Comparison of ENCODE assay signal across 21 cellular contexts in the genomic region with DNA sequence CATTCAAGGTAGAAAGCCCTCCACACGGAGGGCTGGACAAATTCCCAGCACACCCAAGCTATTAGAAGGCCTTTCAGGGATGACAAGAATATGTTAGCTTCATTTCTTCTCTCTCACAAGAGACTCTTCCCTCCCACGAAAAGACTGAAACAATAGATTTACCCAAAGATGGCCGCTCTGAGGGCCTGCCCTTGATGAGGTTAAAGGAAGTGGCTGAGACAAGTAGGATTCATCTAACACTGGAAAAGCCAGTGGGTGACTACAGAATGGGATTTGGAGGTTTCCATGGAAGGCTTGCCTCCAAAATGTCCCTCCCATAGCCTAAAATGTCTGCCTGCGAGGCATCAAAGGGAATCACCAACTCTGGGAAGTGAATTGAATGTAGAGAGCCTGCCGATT.
DNase-seq lines count a peak whose midpoint lies in the region; ATAC-seq and TF ChIP-seq lines count a peak whose summit lies in the region.
"Had no signal": no experiment of that assay in that cellular context is flagged by ENCODE, and none has a peak within 500 bp of the region (broad histone marks: within the 10 kb centered on the region; RNA-seq: fewer than 3 reads in every experiment).

No MANE protein-coding gene starts in this region.

- no peaks in the 10 kb centered on the region for H3K36me3 Mint-ChIP-seq in natural killer cell treated with Interleukin-12 subunit alpha and Interleukin-12 subunit beta and Interleukin-15 and Interleukin-18, amount 100 ng/mL, for 72 hours
- H3K36me3 Mint-ChIP-seq in natural killer cell: no peaks in the 10 kb centered on the region
- no peaks in the 10 kb centered on the region for H3K36me3 Mint-ChIP-seq in activated T-helper 17 cell treated with anti-CD3 and anti-CD28 coated beads, Interleukin-2, amount 50 U/mL, for 72 hours (ENCODE audit: low read depth)
- no peaks in the 10 kb centered on the region for H3K36me3 Mint-ChIP-seq in osteocyte (ENCODE audit: unreplicated experiment)

- H2AFZ ChIP-seq in KMS-11 (ENCODE audit: low read depth): no peak overlapping the region

- peak overlapping the region; percentile 69 for H3K27ac ChIP-seq in KMS-11
- H3K27ac ChIP-seq: brain microvascular endothelial cell, C4-2B, colonic mucosa, esophagus squamous epithelium, gastrocnemius medialis, left lung, psoas muscle had no signal

- no peak for DNase-seq in natural killer cell treated with Interleukin-12 subunit alpha and Interleukin-12 subunit beta and Interleukin-15 and Interleukin-18, amount 100 ng/mL, for 72 hours (ENCODE audit: low spot score)
- DNase-seq in natural killer cell (no peak), osteocyte (ENCODE audit: extremely low spot score, unreplicated experiment) (no peak), Right ventricle myocardium inferior (ENCODE audit: missing footprints) (no peak)
- no peak for DNase-seq in stimulated activated naive CD8-positive, alpha-beta T cell treated with anti-CD3 and anti-CD28 coated beads, Interleukin-15, amount 100 ng/mL, for 72 hours
- DNase-seq: brain microvascular endothelial cell, colonic mucosa, esophagus squamous epithelium, gastrocnemius medialis, hippocampal formation, Karpas-422, left lung, NCI-H187, NCI-H226, NCI-H774, psoas muscle, SHP77 had no signal

- H3K36me3 ChIP-seq in KMS-11 (ENCODE audit: insufficient read depth): no peaks in the 10 kb centered on the region
- H3K36me3 ChIP-seq: brain microvascular endothelial cell, colonic mucosa, esophagus squamous epithelium, gastrocnemius medialis, left lung had no signal

- no peak for ATAC-seq in natural killer cell treated with Interleukin-12 subunit alpha and Interleukin-12 subunit beta and Interleukin-15 and Interleukin-18, amount 100 ng/mL, for 72 hours
- ATAC-seq in natural killer cell (no peak), GM21723 (IDR thresholded peaks at IDR 0.05; ENCODE audit: unreplicated experiment) (no peak), Right ventricle myocardium inferior (no peak)
- peak; percentile 10 for ATAC-seq in activated T-helper 17 cell treated with anti-CD3 and anti-CD28 coated beads, Interleukin-2, amount 50 U/mL, for 72 hours (replicated peaks)
- no peak for ATAC-seq in stimulated activated naive CD8-positive, alpha-beta T cell treated with anti-CD3 and anti-CD28 coated beads, Interleukin-15, amount 100 ng/mL, for 72 hours
- ATAC-seq: gastrocnemius medialis, left lung, psoas muscle had no signal

- peaks cover 77% of the 10 kb centered on the region for H3K4me1 ChIP-seq in KMS-11 (ENCODE audit: low read depth, poor library complexity, severe bottlenecking)
- H3K4me1 ChIP-seq: psoas muscle had no signal

- peak overlapping the region; percentile 66 to 83 for H3K27ac Mint-ChIP-seq in natural killer cell treated with Interleukin-12 subunit alpha and Interleukin-12 subunit beta and Interleukin-15 and Interleukin-18, amount 100 ng/mL, for 72 hours
- H3K27ac Mint-ChIP-seq in natural killer cell (no peak overlapping the region), osteocyte (ENCODE audit: unreplicated experiment) (no peak overlapping the region)
- H3K27ac Mint-ChIP-seq in activated T-helper 17 cell treated with anti-CD3 and anti-CD28 coated beads, Interleukin-2, amount 50 U/mL, for 72 hours: peak overlapping the region; percentile 86
- peak overlapping the region in 1 of 2 donors; percentile 25 for H3K27ac Mint-ChIP-seq in stimulated activated naive CD8-positive, alpha-beta T cell treated with anti-CD3 and anti-CD28 coated beads, Interleukin-15, amount 100 ng/mL, for 72 hours

- H3K27me3 ChIP-seq in KMS-11 (ENCODE audit: insufficient read depth, low read depth): no peaks in the 10 kb centered on the region
- H3K27me3 ChIP-seq: brain microvascular endothelial cell, colonic mucosa, gastrocnemius medialis, left lung had no signal

- peak overlapping the region; percentile 96 for H3K4me2 ChIP-seq in KMS-11

- H3K4me1 Mint-ChIP-seq in natural killer cell treated with Interleukin-12 subunit alpha and Interleukin-12 subunit beta and Interleukin-15 and Interleukin-18, amount 100 ng/mL, for 72 hours (ENCODE audit: low read depth in 2 of 2): peaks cover 28 to 49% of the 10 kb centered on the region in 2 donors
- H3K4me1 Mint-ChIP-seq in natural killer cell (peaks cover 0 to 13% of the 10 kb centered on the region in 2 donors), osteocyte (ENCODE audit: unreplicated experiment) (peaks cover 10% of the 10 kb centered on the region)
- H3K4me1 Mint-ChIP-seq in activated T-helper 17 cell treated with anti-CD3 and anti-CD28 coated beads, Interleukin-2, amount 50 U/mL, for 72 hours: peaks cover 27% of the 10 kb centered on the region
- peaks cover 60% of the 10 kb centered on the region for H3K4me1 Mint-ChIP-seq in stimulated activated naive CD8-positive, alpha-beta T cell treated with anti-CD3 and anti-CD28 coated beads, Interleukin-15, amount 100 ng/mL, for 72 hours

- peak overlapping the region; percentile 63 for H3K4me3 Mint-ChIP-seq in natural killer cell treated with Interleukin-12 subunit alpha and Interleukin-12 subunit beta and Interleukin-15 and Interleukin-18, amount 100 ng/mL, for 72 hours
- no peak overlapping the region for H3K4me3 Mint-ChIP-seq in natural killer cell
- peak overlapping the region; percentile 64 for H3K4me3 Mint-ChIP-seq in activated T-helper 17 cell treated with anti-CD3 and anti-CD28 coated beads, Interleukin-2, amount 50 U/mL, for 72 hours
- H3K4me3 Mint-ChIP-seq in stimulated activated naive CD8-positive, alpha-beta T cell treated with anti-CD3 and anti-CD28 coated beads, Interleukin-15, amount 100 ng/mL, for 72 hours: peak overlapping the region; percentile 46 to 57
- H3K4me3 Mint-ChIP-seq in osteocyte (ENCODE audit: unreplicated experiment): no peak overlapping the region

- H4K20me1 ChIP-seq in KMS-11 (ENCODE audit: insufficient read depth): no peaks in the 10 kb centered on the region

- H3K9ac ChIP-seq in KMS-11: peak overlapping the region; percentile 24; the same call in 1 of the 2 replicates

- H3K4me3 ChIP-seq in KMS-11 (IDR thresholded peaks at IDR 0.05; ENCODE audit: insufficient read depth, low read depth, low read length): no peak overlapping the region
- H3K4me3 ChIP-seq: colonic mucosa, esophagus squamous epithelium, gastrocnemius medialis, left lung, psoas muscle had no signal

- H3K9me3 Mint-ChIP-seq in natural killer cell treated with Interleukin-12 subunit alpha and Interleukin-12 subunit beta and Interleukin-15 and Interleukin-18, amount 100 ng/mL, for 72 hours: no peaks in the 10 kb centered on the region
- no peaks in the 10 kb centered on the region for H3K9me3 Mint-ChIP-seq in natural killer cell
- H3K9me3 Mint-ChIP-seq in activated T-helper 17 cell treated with anti-CD3 and anti-CD28 coated beads, Interleukin-2, amount 50 U/mL, for 72 hours: no peaks in the 10 kb centered on the region
- no peaks in the 10 kb centered on the region for H3K9me3 Mint-ChIP-seq in stimulated activated naive CD8-positive, alpha-beta T cell treated with anti-CD3 and anti-CD28 coated beads, Interleukin-15, amount 100 ng/mL, for 72 hours
- no peaks in the 10 kb centered on the region for H3K9me3 Mint-ChIP-seq in osteocyte (ENCODE audit: unreplicated experiment)

- H3K27me3 Mint-ChIP-seq in natural killer cell treated with Interleukin-12 subunit alpha and Interleukin-12 subunit beta and Interleukin-15 and Interleukin-18, amount 100 ng/mL, for 72 hours: peaks cover 7 to 13% of the 10 kb centered on the region in 2 donors
- H3K27me3 Mint-ChIP-seq in natural killer cell (ENCODE audit: low read depth in 2 of 2) (peaks cover 5 to 11% of the 10 kb centered on the region in 2 donors), osteocyte (ENCODE audit: unreplicated experiment) (peaks cover 11% of the 10 kb centered on the region)
- no peaks in the 10 kb centered on the region for H3K27me3 Mint-ChIP-seq in activated T-helper 17 cell treated with anti-CD3 and anti-CD28 coated beads, Interleukin-2, amount 50 U/mL, for 72 hours
- H3K27me3 Mint-ChIP-seq in stimulated activated naive CD8-positive, alpha-beta T cell treated with anti-CD3 and anti-CD28 coated beads, Interleukin-15, amount 100 ng/mL, for 72 hours: peaks cover 26% of the 10 kb centered on the region

- H3K79me2 ChIP-seq in KMS-11 (ENCODE audit: insufficient read depth, low read depth): no peaks in the 10 kb centered on the region

- TF ChIP-seq CTCF in natural killer cell (IDR thresholded peaks at IDR 0.05) (no peak), KMS-11 (conservative IDR thresholded peaks at IDR 0.05; ENCODE audit: low read depth, low read length) (no peak), osteocyte (IDR thresholded peaks at IDR 0.05) (no peak)

- intact Hi-C loops in natural killer cell (cut with micrococcal nuclease) (no loop called here), Right ventricle myocardium inferior (cut with DNase I) (no loop called here)

Comparison
In these comparisons a context has a peak if more than half of its experiments do, and no peak if none do; other contexts are left out.
1. H3K27ac Mint-ChIP-seq: peak in natural killer cell treated with Interleukin-12 subunit alpha and Interleukin-12 subunit beta and Interleukin-15 and Interleukin-18, amount 100 ng/mL, for 72 hours (2 of 2) and activated T-helper 17 cell treated with anti-CD3 and anti-CD28 coated beads, Interleukin-2, amount 50 U/mL, for 72 hours (single experiment); none in natural killer cell (0 of 2) and osteocyte (single experiment).
2. H3K4me3 Mint-ChIP-seq: peak in natural killer cell treated with Interleukin-12 subunit alpha and Interleukin-12 subunit beta and Interleukin-15 and Interleukin-18, amount 100 ng/mL, for 72 hours (single experiment), activated T-helper 17 cell treated with anti-CD3 and anti-CD28 coated beads, Interleukin-2, amount 50 U/mL, for 72 hours (single experiment) and stimulated activated naive CD8-positive, alpha-beta T cell treated with anti-CD3 and anti-CD28 coated beads, Interleukin-15, amount 100 ng/mL, for 72 hours (2 of 2); none in natural killer cell (single experiment) and osteocyte (single experiment).